11 cellular contexts compared by ENCODE assay signal in genomic region chr12:93813972-93814821, GRCh38.
DNase-seq lines count a peak whose midpoint lies in the region; ATAC-seq and TF ChIP-seq lines count a peak whose summit lies in the region.
"Had no signal": no experiment of that assay in that cellular context is flagged by ENCODE, and none has a peak within 500 bp of the region (broad histone marks: within the 10 kb centered on the region; RNA-seq: fewer than 3 reads in every experiment).

No MANE protein-coding gene starts in this region.

- no peak overlapping the region for H3K27ac Mint-ChIP-seq in activated T-cell treated with anti-CD3 and anti-CD28 coated beads, Interleukin-2, amount 50 U/mL, for 72 hours
- H3K27ac Mint-ChIP-seq: stimulated activated naive B cell treated with anti-CD40 and anti-IgM and Interleukin-4, amounts not matched to agents 10 μg/mL and 1 μg/mL and 100 μg/mL, for 72 hours had no signal

- peak overlapping the region in 3 of 4 donors; percentile 8 to 28 (median 17) for H3K4me3 ChIP-seq in esophagus muscularis mucosa
- no peak overlapping the region for H3K4me3 ChIP-seq in mucosa of rectum (ENCODE audit: low read length in 2 of 2)

- peak; percentile 85 for TF ChIP-seq EP300 in esophagus muscularis mucosa (IDR thresholded peaks at IDR 0.05)

- H3K9ac ChIP-seq in mucosa of rectum (ENCODE audit: low read depth in 1 of 2, low read length in 2 of 2) = no peak overlapping the region

- peak in 1 of 3 experiments; percentile 19 for TF ChIP-seq CTCF in esophagus muscularis mucosa (IDR thresholded peaks at IDR 0.05)

- H3K4me1 ChIP-seq in esophagus muscularis mucosa (peaks cover 55 to 81% (median 79%) of the 10 kb centered on the region in 4 donors), mucosa of rectum (ENCODE audit: control insufficient read depth in 2 of 2, insufficient read depth in 2 of 2, low read length in 2 of 2) (no peaks in the 10 kb centered on the region)

- peaks cover 22% of the 10 kb centered on the region for H3K4me1 Mint-ChIP-seq in activated T-cell treated with anti-CD3 and anti-CD28 coated beads, Interleukin-2, amount 50 U/mL, for 72 hours (ENCODE audit: low read depth)
- H3K4me1 Mint-ChIP-seq: stimulated activated naive B cell treated with anti-CD40 and anti-IgM and Interleukin-4, amounts not matched to agents 10 μg/mL and 1 μg/mL and 100 μg/mL, for 72 hours had no signal

- H3K27ac ChIP-seq in esophagus muscularis mucosa (replicated peaks in 1 of 4) (peak overlapping the region; percentile 82 to 89 (median 86)), mucosa of rectum (ENCODE audit: low read depth in 2 of 2, low read length in 2 of 2) (peak overlapping the region; percentile 48 to 59)

- peak in 1 of 2 donors; percentile 10 for DNase-seq in activated T-cell treated with anti-CD3 and anti-CD28 coated beads, Interleukin-2, amount 50 U/mL, for 72 hours
- DNase-seq in activated T-cell treated with anti-CD3 and anti-CD28 coated beads for 4 hours (no peak), esophagus muscularis mucosa (ENCODE audit: extremely low spot score) (peak; percentile 95), ureter (ENCODE audit: low spot score) (peak; percentile 80)
- DNase-seq in activated CD4-positive, alpha-beta T cell treated with anti-CD3 and anti-CD28 coated beads, Interleukin-2, amount 50 U/mL, for 1 hour = no peak
- DNase-seq: CD4-positive, CD25-positive, alpha-beta regulatory T cell; NCI-H1436; stimulated activated naive B cell treated with anti-CD40 and anti-IgM and Interleukin-4, amounts not matched to agents 10 μg/mL and 1 μg/mL and 100 μg/mL, for 72 hours had no signal

- H3K27me3 ChIP-seq in esophagus muscularis mucosa = no peaks in the 10 kb centered on the region
- no peaks in the 10 kb centered on the region for H3K27me3 ChIP-seq in mucosa of rectum (ENCODE audit: control insufficient read depth in 2 of 2, insufficient read depth in 2 of 2, low read length in 2 of 2)

- WGBS in esophagus muscularis mucosa = 28% methylated on average over 14 of the region's 14 CpGs

- H3K9me3 Mint-ChIP-seq in activated T-cell treated with anti-CD3 and anti-CD28 coated beads, Interleukin-2, amount 50 U/mL, for 72 hours = no peaks in the 10 kb centered on the region

- no peaks in the 10 kb centered on the region for H3K36me3 ChIP-seq in esophagus muscularis mucosa
- no peaks in the 10 kb centered on the region for H3K36me3 ChIP-seq in mucosa of rectum (ENCODE audit: control insufficient read depth in 2 of 2, insufficient read depth in 2 of 2, low read length in 2 of 2)

- H3K9me3 ChIP-seq in esophagus muscularis mucosa = no peaks in the 10 kb centered on the region
- H3K9me3 ChIP-seq in mucosa of rectum (ENCODE audit: control insufficient read depth in 2 of 2, low read length in 2 of 2) = no peaks in the 10 kb centered on the region

- no peak overlapping the region for H3K4me3 Mint-ChIP-seq in activated T-cell treated with anti-CD3 and anti-CD28 coated beads, Interleukin-2, amount 50 U/mL, for 72 hours
- H3K4me3 Mint-ChIP-seq: CD4-positive, CD25-positive, alpha-beta regulatory T cell; stimulated activated naive B cell treated with anti-CD40 and anti-IgM and Interleukin-4, amounts not matched to agents 10 μg/mL and 1 μg/mL and 100 μg/mL, for 72 hours had no signal

- peak; percentile 63 to 77 for ATAC-seq in activated T-cell treated with anti-CD3 and anti-CD28 coated beads, Interleukin-2, amount 50 U/mL, for 72 hours (replicated peaks in 1 of 2)
- ATAC-seq in HG03378 (IDR thresholded peaks at IDR 0.05; ENCODE audit: unreplicated experiment) (no peak), HG03159 (IDR thresholded peaks at IDR 0.05; ENCODE audit: unreplicated experiment) (no peak)
- ATAC-seq: stimulated activated naive B cell treated with anti-CD40 and anti-IgM and Interleukin-4, amounts not matched to agents 10 μg/mL and 1 μg/mL and 100 μg/mL, for 72 hours had no signal

- H3K27me3 Mint-ChIP-seq in activated T-cell treated with anti-CD3 and anti-CD28 coated beads, Interleukin-2, amount 50 U/mL, for 72 hours (ENCODE audit: low read depth) = no peaks in the 10 kb centered on the region
- H3K27me3 Mint-ChIP-seq: CD4-positive, CD25-positive, alpha-beta regulatory T cell; stimulated activated naive B cell treated with anti-CD40 and anti-IgM and Interleukin-4, amounts not matched to agents 10 μg/mL and 1 μg/mL and 100 μg/mL, for 72 hours had no signal

- intact Hi-C loops in esophagus muscularis mucosa (cut with DNase I) = loop anchor here (5.0 kb wide), 2 partner anchors 137 to 242 kb away; partner anchors contain the start of genes CRADD and SOCS2

- peak; percentile 8 for TF ChIP-seq POLR2A in esophagus muscularis mucosa (IDR thresholded peaks at IDR 0.05; ENCODE audit: low read depth)

- H3K36me3 Mint-ChIP-seq in activated T-cell treated with anti-CD3 and anti-CD28 coated beads, Interleukin-2, amount 50 U/mL, for 72 hours (ENCODE audit: insufficient read depth in 2 of 2) = peaks cover 0 to 1% of the 10 kb centered on the region in 2 donors

Comparison
In these comparisons a context has a peak if more than half of its experiments do, and no peak if none do; other contexts are left out.
1. ATAC-seq: peak in activated T-cell treated with anti-CD3 and anti-CD28 coated beads, Interleukin-2, amount 50 U/mL, for 72 hours (2 of 2); none in HG03378 (single experiment) and HG03159 (single experiment).
2. DNase-seq: peak in esophagus muscularis mucosa (single experiment) and ureter (single experiment); none in activated T-cell treated with anti-CD3 and anti-CD28 coated beads for 4 hours (single experiment) and activated CD4-positive, alpha-beta T cell treated with anti-CD3 and anti-CD28 coated beads, Interleukin-2, amount 50 U/mL, for 1 hour (single experiment).
3. H3K4me3 ChIP-seq: peak in esophagus muscularis mucosa (3 of 4); none in mucosa of rectum (0 of 2).